ENCODE assay signal across 8 cellular contexts in the genomic region with DNA sequence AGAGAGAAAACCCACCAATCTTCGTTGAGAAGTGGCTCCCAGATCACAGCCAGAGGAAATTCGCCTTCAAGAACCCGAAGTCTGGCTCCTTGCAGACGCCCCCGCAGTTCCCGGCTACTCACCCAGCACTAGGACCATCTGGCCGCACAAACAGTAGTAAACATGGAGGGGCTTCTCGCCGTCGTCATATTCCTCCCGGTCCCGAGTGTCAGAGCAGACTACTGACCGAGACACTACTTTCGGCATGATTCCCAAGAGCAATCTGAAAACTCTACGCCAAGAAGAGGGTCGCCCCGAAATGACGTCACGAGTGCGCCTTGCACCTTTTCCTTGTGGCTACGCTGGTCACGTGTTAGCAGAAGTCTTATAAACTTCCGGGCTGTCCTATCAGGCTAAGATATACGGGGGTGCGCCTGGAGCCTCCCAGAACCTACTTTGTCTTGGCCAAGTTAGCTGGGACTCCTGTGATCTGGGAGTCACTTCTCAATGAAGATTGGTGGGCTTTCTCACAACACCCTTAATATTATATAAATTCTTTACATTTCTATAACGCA. TPM values are rescaled to one million over a fixed set of nuclear protein-coding genes. Genes with fewer than 3 reads are reported as not detected.
DNase-seq lines count a peak whose midpoint lies in the region; ATAC-seq lines count a peak whose summit lies in the region.

A gene (minus strand): TSS at position 300 of the 554 bp plus-strand sequence. CDS start 54 bp downstream, at position 246.

- peak; percentile 66 for ATAC-seq in GM19025 (IDR thresholded peaks at IDR 0.05; ENCODE audit: low read depth, unreplicated experiment)
- ATAC-seq in HG03378 (IDR thresholded peaks at IDR 0.05; ENCODE audit: unreplicated experiment), result peak; percentile 94
- ATAC-seq in activated CD4-positive, CD25-positive, alpha-beta regulatory T cell treated with anti-CD3 and anti-CD28 coated beads, Interleukin-2, amount 50 U/mL, for 24 hours, result peak; percentile 98 to 99

- DNase-seq in AG08396 (ENCODE audit: low spot score), result peak; percentile 85
- DNase-seq in NCI-H460 (ENCODE audit: extremely low read depth, low read depth), result peak; percentile 91
- DNase-seq in cerebellar cortex (ENCODE audit: low spot score), result peak; percentile 88
- DNase-seq in islet precursor cell, result peak; percentile 91
- peak; percentile 80 to 84 (median 82) for DNase-seq in stimulated activated CD4-positive, alpha-beta T cell treated with anti-CD3 and anti-CD28 coated beads, Interleukin-12 subunit alpha, Interleukin-12 subunit beta, amount 100 ng/mL, for 48 hours (ENCODE audit: low read depth in 2 of 3, low spot score in 1 of 3)

RNA-seq across cellular contexts. Expression of the gene that starts here (rescaled TPM):
- 53.3 and 59.7 TPM in 2 replicates for total RNA-seq in NCI-H460 (2014; rRNA removed; shearing (Covaris generic))
- 22.1 and 35.4 TPM in 2 replicates for polyA plus RNA-seq in NCI-H460 (2014; cell fraction: nucleus; rRNA removed)

Comparison
In these comparisons a context has a peak if more than half of its experiments do, and no peak if none do; other contexts are left out.
1. Peak in every context shown above with its lines: DNase-seq and ATAC-seq.